1 cellular context compared by ENCODE assay signal in the genomic region with DNA sequence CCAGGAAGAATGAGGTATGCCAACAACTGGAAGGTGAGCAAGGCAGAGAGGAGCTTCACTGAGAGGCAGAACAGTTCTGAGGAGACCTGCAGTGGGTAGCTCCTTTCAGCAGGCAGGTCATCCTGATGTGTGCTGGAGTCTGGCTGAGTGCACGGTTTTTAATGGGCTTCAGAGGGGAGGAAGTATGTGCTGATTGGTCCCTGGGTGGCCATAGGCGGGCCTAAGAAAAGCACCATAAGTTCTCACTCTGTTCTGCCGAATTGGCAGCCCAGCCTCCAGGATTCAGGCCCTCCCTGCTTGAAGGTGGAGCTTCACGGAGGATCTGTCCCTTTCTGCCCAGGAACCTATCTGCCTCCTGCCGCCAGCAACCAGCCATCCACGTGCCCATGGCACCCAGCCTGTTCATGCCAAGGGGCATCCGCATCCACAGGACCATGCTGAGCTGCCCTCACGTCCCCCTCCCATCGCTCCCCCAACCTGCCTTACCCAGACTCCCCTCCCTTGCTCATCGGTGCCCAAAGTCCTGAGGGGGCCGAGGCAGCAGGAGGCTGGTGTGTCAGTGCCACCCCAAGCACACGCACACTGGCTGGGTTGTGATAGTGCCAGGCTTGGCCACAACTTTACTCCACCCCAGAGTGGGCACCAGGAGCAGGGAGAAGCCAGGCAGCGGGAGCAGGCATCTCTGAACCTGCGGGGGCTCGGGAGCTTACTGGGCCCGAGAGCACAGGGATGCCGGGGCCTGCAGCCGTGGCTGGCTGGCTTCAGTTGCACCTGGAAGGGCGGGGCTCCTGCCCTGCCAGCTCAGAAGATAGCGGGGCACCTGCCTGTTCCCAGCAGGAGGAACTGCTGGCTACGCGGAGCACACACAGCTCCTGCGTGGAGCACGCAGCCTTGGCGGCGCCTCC.
TF ChIP-seq lines count a peak whose summit lies in the region.

No MANE protein-coding gene starts in this region.

TF ChIP-seq in H1, 55 proteins besides CTCF, POLR2A, EP300 and RAD21 (continued from another document):
- TF ChIP-seq, protein P1, sequence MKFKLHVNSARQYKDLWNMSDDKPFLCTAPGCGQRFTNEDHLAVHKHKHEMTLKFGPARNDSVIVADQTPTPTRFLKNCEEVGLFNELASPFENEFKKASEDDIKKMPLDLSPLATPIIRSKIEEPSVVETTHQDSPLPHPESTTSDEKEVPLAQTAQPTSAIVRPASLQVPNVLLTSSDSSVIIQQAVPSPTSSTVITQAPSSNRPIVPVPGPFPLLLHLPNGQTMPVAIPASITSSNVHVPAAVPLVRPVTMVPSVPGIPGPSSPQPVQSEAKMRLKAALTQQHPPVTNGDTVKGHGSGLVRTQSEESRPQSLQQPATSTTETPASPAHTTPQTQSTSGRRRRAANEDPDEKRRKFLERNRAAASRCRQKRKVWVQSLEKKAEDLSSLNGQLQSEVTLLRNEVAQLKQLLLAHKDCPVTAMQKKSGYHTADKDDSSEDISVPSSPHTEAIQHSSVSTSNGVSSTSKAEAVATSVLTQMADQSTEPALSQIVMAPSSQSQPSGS (IDR thresholded peaks at IDR 0.05; ENCODE audit: low read length) = no peak
- TF ChIP-seq POLR2AphosphoS5 (IDR thresholded peaks at IDR 0.05; ENCODE audit: low read depth, low read length) (no peak), SRF (IDR thresholded peaks at IDR 0.05; ENCODE audit: low read depth, low read length) (no peak), CREB1 (IDR thresholded peaks at IDR 0.05) (no peak)
- TF ChIP-seq, protein P2, sequence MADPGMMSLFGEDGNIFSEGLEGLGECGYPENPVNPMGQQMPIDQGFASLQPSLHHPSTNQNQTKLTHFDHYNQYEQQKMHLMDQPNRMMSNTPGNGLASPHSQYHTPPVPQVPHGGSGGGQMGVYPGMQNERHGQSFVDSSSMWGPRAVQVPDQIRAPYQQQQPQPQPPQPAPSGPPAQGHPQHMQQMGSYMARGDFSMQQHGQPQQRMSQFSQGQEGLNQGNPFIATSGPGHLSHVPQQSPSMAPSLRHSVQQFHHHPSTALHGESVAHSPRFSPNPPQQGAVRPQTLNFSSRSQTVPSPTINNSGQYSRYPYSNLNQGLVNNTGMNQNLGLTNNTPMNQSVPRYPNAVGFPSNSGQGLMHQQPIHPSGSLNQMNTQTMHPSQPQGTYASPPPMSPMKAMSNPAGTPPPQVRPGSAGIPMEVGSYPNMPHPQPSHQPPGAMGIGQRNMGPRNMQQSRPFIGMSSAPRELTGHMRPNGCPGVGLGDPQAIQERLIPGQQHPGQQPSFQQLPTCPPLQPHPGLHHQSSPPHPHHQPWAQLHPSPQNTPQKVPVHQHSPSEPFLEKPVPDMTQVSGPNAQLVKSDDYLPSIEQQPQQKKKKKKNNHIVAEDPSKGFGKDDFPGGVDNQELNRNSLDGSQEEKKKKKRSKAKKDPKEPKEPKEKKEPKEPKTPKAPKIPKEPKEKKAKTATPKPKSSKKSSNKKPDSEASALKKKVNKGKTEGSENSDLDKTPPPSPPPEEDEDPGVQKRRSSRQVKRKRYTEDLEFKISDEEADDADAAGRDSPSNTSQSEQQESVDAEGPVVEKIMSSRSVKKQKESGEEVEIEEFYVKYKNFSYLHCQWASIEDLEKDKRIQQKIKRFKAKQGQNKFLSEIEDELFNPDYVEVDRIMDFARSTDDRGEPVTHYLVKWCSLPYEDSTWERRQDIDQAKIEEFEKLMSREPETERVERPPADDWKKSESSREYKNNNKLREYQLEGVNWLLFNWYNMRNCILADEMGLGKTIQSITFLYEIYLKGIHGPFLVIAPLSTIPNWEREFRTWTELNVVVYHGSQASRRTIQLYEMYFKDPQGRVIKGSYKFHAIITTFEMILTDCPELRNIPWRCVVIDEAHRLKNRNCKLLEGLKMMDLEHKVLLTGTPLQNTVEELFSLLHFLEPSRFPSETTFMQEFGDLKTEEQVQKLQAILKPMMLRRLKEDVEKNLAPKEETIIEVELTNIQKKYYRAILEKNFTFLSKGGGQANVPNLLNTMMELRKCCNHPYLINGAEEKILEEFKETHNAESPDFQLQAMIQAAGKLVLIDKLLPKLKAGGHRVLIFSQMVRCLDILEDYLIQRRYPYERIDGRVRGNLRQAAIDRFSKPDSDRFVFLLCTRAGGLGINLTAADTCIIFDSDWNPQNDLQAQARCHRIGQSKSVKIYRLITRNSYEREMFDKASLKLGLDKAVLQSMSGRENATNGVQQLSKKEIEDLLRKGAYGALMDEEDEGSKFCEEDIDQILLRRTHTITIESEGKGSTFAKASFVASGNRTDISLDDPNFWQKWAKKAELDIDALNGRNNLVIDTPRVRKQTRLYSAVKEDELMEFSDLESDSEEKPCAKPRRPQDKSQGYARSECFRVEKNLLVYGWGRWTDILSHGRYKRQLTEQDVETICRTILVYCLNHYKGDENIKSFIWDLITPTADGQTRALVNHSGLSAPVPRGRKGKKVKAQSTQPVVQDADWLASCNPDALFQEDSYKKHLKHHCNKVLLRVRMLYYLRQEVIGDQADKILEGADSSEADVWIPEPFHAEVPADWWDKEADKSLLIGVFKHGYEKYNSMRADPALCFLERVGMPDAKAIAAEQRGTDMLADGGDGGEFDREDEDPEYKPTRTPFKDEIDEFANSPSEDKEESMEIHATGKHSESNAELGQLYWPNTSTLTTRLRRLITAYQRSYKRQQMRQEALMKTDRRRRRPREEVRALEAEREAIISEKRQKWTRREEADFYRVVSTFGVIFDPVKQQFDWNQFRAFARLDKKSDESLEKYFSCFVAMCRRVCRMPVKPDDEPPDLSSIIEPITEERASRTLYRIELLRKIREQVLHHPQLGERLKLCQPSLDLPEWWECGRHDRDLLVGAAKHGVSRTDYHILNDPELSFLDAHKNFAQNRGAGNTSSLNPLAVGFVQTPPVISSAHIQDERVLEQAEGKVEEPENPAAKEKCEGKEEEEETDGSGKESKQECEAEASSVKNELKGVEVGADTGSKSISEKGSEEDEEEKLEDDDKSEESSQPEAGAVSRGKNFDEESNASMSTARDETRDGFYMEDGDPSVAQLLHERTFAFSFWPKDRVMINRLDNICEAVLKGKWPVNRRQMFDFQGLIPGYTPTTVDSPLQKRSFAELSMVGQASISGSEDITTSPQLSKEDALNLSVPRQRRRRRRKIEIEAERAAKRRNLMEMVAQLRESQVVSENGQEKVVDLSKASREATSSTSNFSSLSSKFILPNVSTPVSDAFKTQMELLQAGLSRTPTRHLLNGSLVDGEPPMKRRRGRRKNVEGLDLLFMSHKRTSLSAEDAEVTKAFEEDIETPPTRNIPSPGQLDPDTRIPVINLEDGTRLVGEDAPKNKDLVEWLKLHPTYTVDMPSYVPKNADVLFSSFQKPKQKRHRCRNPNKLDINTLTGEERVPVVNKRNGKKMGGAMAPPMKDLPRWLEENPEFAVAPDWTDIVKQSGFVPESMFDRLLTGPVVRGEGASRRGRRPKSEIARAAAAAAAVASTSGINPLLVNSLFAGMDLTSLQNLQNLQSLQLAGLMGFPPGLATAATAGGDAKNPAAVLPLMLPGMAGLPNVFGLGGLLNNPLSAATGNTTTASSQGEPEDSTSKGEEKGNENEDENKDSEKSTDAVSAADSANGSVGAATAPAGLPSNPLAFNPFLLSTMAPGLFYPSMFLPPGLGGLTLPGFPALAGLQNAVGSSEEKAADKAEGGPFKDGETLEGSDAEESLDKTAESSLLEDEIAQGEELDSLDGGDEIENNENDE (IDR thresholded peaks at IDR 0.05; ENCODE audit: insufficient replicate concordance, low read length) = no peak
